In the genomic region with DNA sequence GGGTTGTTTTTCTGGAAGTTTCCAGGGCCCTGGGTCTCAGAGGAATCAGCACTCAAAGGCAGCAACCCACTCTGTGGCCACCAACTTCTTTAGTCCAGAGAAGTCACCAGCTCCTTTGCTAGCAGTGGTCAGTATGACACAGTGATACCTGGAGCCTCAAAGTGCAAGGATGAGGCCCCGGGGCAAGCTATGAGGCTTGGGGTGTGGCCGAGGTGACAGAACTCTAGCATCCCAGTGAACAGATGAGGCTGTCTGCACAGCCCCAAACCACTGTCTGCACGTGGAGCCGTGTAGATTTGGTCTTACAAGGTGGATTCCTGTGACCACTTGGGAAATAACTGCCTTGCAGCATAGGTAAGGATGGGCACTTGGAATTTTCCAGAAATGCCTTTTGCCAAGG, we compare ENCODE assay signal across 40 cellular contexts. TPM values are rescaled to one million over a fixed set of nuclear protein-coding genes. Genes with fewer than 3 reads are reported as not detected.
"Had no signal": no experiment of that assay in that cellular context is flagged by ENCODE, and none has a peak within 500 bp of the region (broad histone marks: within the 10 kb centered on the region; RNA-seq: fewer than 3 reads in every experiment).

No MANE protein-coding gene starts in this region.

- DNase-seq: activated effector memory CD4-positive, alpha-beta T cell treated with Interleukin-2 at 50 U/mL for 16 hours; activated gamma-delta T cell; activated gamma-delta T cell treated with Interleukin-2 at 50 U/mL for 16 hours; activated naive CD4-positive, alpha-beta T cell; activated naive CD4-positive, alpha-beta T cell treated with anti-CD3 and anti-CD28 coated beads for 36 hours; activated naive CD4-positive, alpha-beta T cell treated with anti-CD3 and anti-CD28 coated beads, Interleukin-2, amount 10 ng/mL, durations not matched to agents 7 days and 5 days; activated naive CD4-positive, alpha-beta T cell treated with anti-CD3 and anti-CD28 coated beads, Interleukin-2, amount 50 U/mL, for 16 hours; activated naive CD4-positive, alpha-beta T cell treated with Interleukin-2 at 50 U/mL for 16 hours; activated naive CD8-positive, alpha-beta T cell treated with anti-CD3 and anti-CD28 coated beads for 36 hours; activated naive CD8-positive, alpha-beta T cell treated with anti-CD3 and anti-CD28 coated beads, Interleukin-2, amount 10 ng/mL, durations not matched to agents 7 days and 5 days; activated naive CD8-positive, alpha-beta T cell treated with anti-CD3 and anti-CD28 coated beads, Interleukin-2, amount 50 U/mL, for 24 hours; activated T-cell treated with anti-CD3 and anti-CD28 coated beads, Interleukin-2, amount 50 U/mL, for 1 hour; activated T-cell treated with anti-CD3 and anti-CD28 coated beads, Interleukin-2, amount 50 U/mL, for 24 hours; activated T-cell treated with anti-CD3 and anti-CD28 coated beads, Interleukin-2, amount 50 U/mL, for 4 hours; activated T-cell treated with anti-CD3 and anti-CD28 coated beads, Interleukin-2, amount 50 U/mL, for 48 hours; activated T-cell treated with anti-CD3 and anti-CD28 coated beads, Interleukin-2, amount 50 U/mL, for 72 hours; adrenal gland; amniotic stem cell; amygdala; anterior cingulate cortex; aorta; body of pancreas; brain microvascular endothelial cell; caudate nucleus; central memory CD4-positive, alpha-beta T cell; cerebellar nuclear complex had no signal

- H3K9me3 Mint-ChIP-seq: activated naive CD4-positive, alpha-beta T cell treated with anti-CD3 and anti-CD28 coated beads for 36 hours; activated naive CD4-positive, alpha-beta T cell treated with anti-CD3 and anti-CD28 coated beads, Interleukin-2, amount 10 ng/mL, durations not matched to agents 7 days and 5 days; activated naive CD4-positive, alpha-beta T cell treated with anti-CD3 and anti-CD28 coated beads, Interleukin-2, amount 50 U/mL, for 24 hours; activated naive CD4-positive, alpha-beta T cell treated with anti-CD3 and anti-CD28 coated beads, Interleukin-2, amount 50 U/mL, for 72 hours; activated naive CD8-positive, alpha-beta T cell treated with anti-CD3 and anti-CD28 coated beads for 36 hours; activated naive CD8-positive, alpha-beta T cell treated with anti-CD3 and anti-CD28 coated beads, Interleukin-2, amount 10 ng/mL, durations not matched to agents 7 days and 5 days; activated naive CD8-positive, alpha-beta T cell treated with anti-CD3 and anti-CD28 coated beads, Interleukin-2, amount 50 U/mL, for 24 hours; activated T-cell treated with anti-CD3 and anti-CD28 coated beads, Interleukin-2, amount 50 U/mL, for 24 hours; activated T-cell treated with anti-CD3 and anti-CD28 coated beads, Interleukin-2, amount 50 U/mL, for 4 hours; activated T-cell treated with anti-CD3 and anti-CD28 coated beads, Interleukin-2, amount 50 U/mL, for 72 hours; activated T-helper 1 cell treated with anti-CD3 and anti-CD28 coated beads, Interleukin-12 subunit alpha, Interleukin-12 subunit beta, Interleukin-2, Interleukin-4 antibody, amounts not matched to agents 30 ng/mL and 10 ng/mL and 1 ng/mL, durations not matched to agents 14 hours and 24 hours and 36 hours; activated T-helper 17 cell treated with anti-CD3 and anti-CD28 coated beads, Interleukin-2, amount 50 U/mL, for 72 hours; activated T-helper 2 cell treated with anti-CD3 and anti-CD28 coated beads, Interferon-gamma antibody, Interleukin-2, Interleukin-4, amounts not matched to agents 10 μg/mL and 5 μg/mL and 100 μg/mL, durations not matched to agents 14 hours and 24 hours and 36 hours; brain; central memory CD8-positive, alpha-beta T cell had no signal

- H3K27ac Mint-ChIP-seq: activated naive CD4-positive, alpha-beta T cell treated with anti-CD3 and anti-CD28 coated beads for 36 hours; activated naive CD4-positive, alpha-beta T cell treated with anti-CD3 and anti-CD28 coated beads, Interleukin-2, amount 10 ng/mL, durations not matched to agents 7 days and 5 days; activated naive CD4-positive, alpha-beta T cell treated with anti-CD3 and anti-CD28 coated beads, Interleukin-2, amount 50 U/mL, for 24 hours; activated naive CD4-positive, alpha-beta T cell treated with anti-CD3 and anti-CD28 coated beads, Interleukin-2, amount 50 U/mL, for 72 hours; activated naive CD8-positive, alpha-beta T cell; activated naive CD8-positive, alpha-beta T cell treated with anti-CD3 and anti-CD28 coated beads for 36 hours; activated naive CD8-positive, alpha-beta T cell treated with anti-CD3 and anti-CD28 coated beads, Interleukin-2, amount 10 ng/mL, durations not matched to agents 7 days and 5 days; activated naive CD8-positive, alpha-beta T cell treated with anti-CD3 and anti-CD28 coated beads, Interleukin-2, amount 50 U/mL, for 24 hours; activated T-cell treated with anti-CD3 and anti-CD28 coated beads, Interleukin-2, amount 50 U/mL, for 24 hours; activated T-cell treated with anti-CD3 and anti-CD28 coated beads, Interleukin-2, amount 50 U/mL, for 72 hours; activated T-helper 1 cell treated with anti-CD3 and anti-CD28 coated beads, Interleukin-12 subunit alpha, Interleukin-12 subunit beta, Interleukin-2, Interleukin-4 antibody, amounts not matched to agents 30 ng/mL and 10 ng/mL and 1 ng/mL, durations not matched to agents 14 hours and 24 hours and 36 hours; activated T-helper 17 cell treated with anti-CD3 and anti-CD28 coated beads, Interleukin-2, amount 50 U/mL, for 72 hours; activated T-helper 2 cell treated with anti-CD3 and anti-CD28 coated beads, Interferon-gamma antibody, Interleukin-2, Interleukin-4, amounts not matched to agents 10 μg/mL and 5 μg/mL and 100 μg/mL, durations not matched to agents 14 hours and 24 hours and 36 hours; brain had no signal

- H3K27me3 ChIP-seq: adrenal gland, ascending aorta, body of pancreas, brain microvascular endothelial cell, breast epithelium, cardiac muscle cell had no signal

- H3K36me3 ChIP-seq: adrenal gland, ascending aorta, brain microvascular endothelial cell, breast epithelium, cardiac muscle cell had no signal

- H3K27me3 Mint-ChIP-seq: activated naive CD4-positive, alpha-beta T cell treated with anti-CD3 and anti-CD28 coated beads, Interleukin-2, amount 10 ng/mL, durations not matched to agents 7 days and 5 days; activated naive CD8-positive, alpha-beta T cell treated with anti-CD3 and anti-CD28 coated beads for 36 hours; activated naive CD8-positive, alpha-beta T cell treated with anti-CD3 and anti-CD28 coated beads, Interleukin-2, amount 10 ng/mL, durations not matched to agents 7 days and 5 days; activated naive CD8-positive, alpha-beta T cell treated with anti-CD3 and anti-CD28 coated beads, Interleukin-2, amount 50 U/mL, for 24 hours; activated T-cell treated with anti-CD3 and anti-CD28 coated beads, Interleukin-2, amount 50 U/mL, for 24 hours had no signal

- H3K4me1 ChIP-seq: adrenal gland, ascending aorta, body of pancreas, breast epithelium had no signal

- H3K36me3 Mint-ChIP-seq: activated naive CD4-positive, alpha-beta T cell treated with anti-CD3 and anti-CD28 coated beads, Interleukin-2, amount 10 ng/mL, durations not matched to agents 7 days and 5 days; activated naive CD4-positive, alpha-beta T cell treated with anti-CD3 and anti-CD28 coated beads, Interleukin-2, amount 50 U/mL, for 24 hours; activated naive CD4-positive, alpha-beta T cell treated with anti-CD3 and anti-CD28 coated beads, Interleukin-2, amount 50 U/mL, for 72 hours; activated naive CD8-positive, alpha-beta T cell; activated naive CD8-positive, alpha-beta T cell treated with anti-CD3 and anti-CD28 coated beads for 36 hours; activated naive CD8-positive, alpha-beta T cell treated with anti-CD3 and anti-CD28 coated beads, Interleukin-2, amount 10 ng/mL, durations not matched to agents 7 days and 5 days; brain had no signal

- H3K4me3 ChIP-seq: adrenal gland, ascending aorta, body of pancreas, breast epithelium, cardiac muscle cell had no signal

- H3K4me1 Mint-ChIP-seq: activated naive CD4-positive, alpha-beta T cell treated with anti-CD3 and anti-CD28 coated beads, Interleukin-2, amount 10 ng/mL, durations not matched to agents 7 days and 5 days; activated naive CD4-positive, alpha-beta T cell treated with anti-CD3 and anti-CD28 coated beads, Interleukin-2, amount 50 U/mL, for 24 hours; activated naive CD8-positive, alpha-beta T cell treated with anti-CD3 and anti-CD28 coated beads for 36 hours; activated naive CD8-positive, alpha-beta T cell treated with anti-CD3 and anti-CD28 coated beads, Interleukin-2, amount 10 ng/mL, durations not matched to agents 7 days and 5 days; activated naive CD8-positive, alpha-beta T cell treated with anti-CD3 and anti-CD28 coated beads, Interleukin-2, amount 50 U/mL, for 24 hours; activated T-helper 17 cell treated with anti-CD3 and anti-CD28 coated beads, Interleukin-2, amount 50 U/mL, for 72 hours; brain; central memory CD8-positive, alpha-beta T cell had no signal

- H3K9me3 ChIP-seq: adrenal gland, ascending aorta, body of pancreas, breast epithelium had no signal

- H3K27ac ChIP-seq: adrenal gland, ascending aorta, body of pancreas, brain microvascular endothelial cell, breast epithelium, cardiac muscle cell had no signal

- H3K4me3 Mint-ChIP-seq: activated naive CD4-positive, alpha-beta T cell treated with anti-CD3 and anti-CD28 coated beads for 36 hours; activated naive CD4-positive, alpha-beta T cell treated with anti-CD3 and anti-CD28 coated beads, Interleukin-2, amount 10 ng/mL, durations not matched to agents 7 days and 5 days; activated naive CD4-positive, alpha-beta T cell treated with anti-CD3 and anti-CD28 coated beads, Interleukin-2, amount 50 U/mL, for 24 hours; activated naive CD8-positive, alpha-beta T cell; activated naive CD8-positive, alpha-beta T cell treated with anti-CD3 and anti-CD28 coated beads for 36 hours; activated naive CD8-positive, alpha-beta T cell treated with anti-CD3 and anti-CD28 coated beads, Interleukin-2, amount 10 ng/mL, durations not matched to agents 7 days and 5 days; activated naive CD8-positive, alpha-beta T cell treated with anti-CD3 and anti-CD28 coated beads, Interleukin-2, amount 50 U/mL, for 24 hours; activated T-cell treated with anti-CD3 and anti-CD28 coated beads, Interleukin-2, amount 50 U/mL, for 24 hours; activated T-cell treated with anti-CD3 and anti-CD28 coated beads, Interleukin-2, amount 50 U/mL, for 4 hours; activated T-cell treated with anti-CD3 and anti-CD28 coated beads, Interleukin-2, amount 50 U/mL, for 72 hours; activated T-helper 1 cell treated with anti-CD3 and anti-CD28 coated beads, Interleukin-12 subunit alpha, Interleukin-12 subunit beta, Interleukin-2, Interleukin-4 antibody, amounts not matched to agents 30 ng/mL and 10 ng/mL and 1 ng/mL, durations not matched to agents 14 hours and 24 hours and 36 hours; activated T-helper 17 cell treated with anti-CD3 and anti-CD28 coated beads, Interleukin-2, amount 50 U/mL, for 72 hours; brain; central memory CD8-positive, alpha-beta T cell had no signal

- ATAC-seq: activated naive CD4-positive, alpha-beta T cell treated with anti-CD3 and anti-CD28 coated beads, Interleukin-2, amount 50 U/mL, for 72 hours; activated naive CD8-positive, alpha-beta T cell treated with anti-CD3 and anti-CD28 coated beads, Interleukin-2, amount 50 U/mL, for 24 hours; activated T-cell treated with anti-CD3 and anti-CD28 coated beads, Interleukin-2, amount 50 U/mL, for 4 hours; activated T-cell treated with anti-CD3 and anti-CD28 coated beads, Interleukin-2, amount 50 U/mL, for 72 hours; activated T-helper 17 cell treated with anti-CD3 and anti-CD28 coated beads, Interleukin-2, amount 50 U/mL, for 72 hours; body of pancreas had no signal

RNA-seq across cellular contexts. Expression of gene TEKT5, which starts 24.9 kb away (rescaled TPM):
- total RNA-seq: activated naive CD4-positive, alpha-beta T cell treated with anti-CD3 and anti-CD28 coated beads, Interleukin-2, amount 50 U/mL, for 72 hours; activated naive CD8-positive, alpha-beta T cell treated with anti-CD3 and anti-CD28 coated beads for 36 hours; activated naive CD8-positive, alpha-beta T cell treated with anti-CD3 and anti-CD28 coated beads, Interleukin-2, amount 10 ng/mL, durations not matched to agents 7 days and 5 days; activated T-cell treated with anti-CD3 and anti-CD28 coated beads, Interleukin-2, amount 50 U/mL, for 4 hours; activated T-helper 1 cell treated with anti-CD3 and anti-CD28 coated beads, Interleukin-12 subunit alpha, Interleukin-12 subunit beta, Interleukin-2, Interleukin-4 antibody, amounts not matched to agents 30 ng/mL and 10 ng/mL and 1 ng/mL, durations not matched to agents 14 hours and 24 hours and 36 hours; activated T-helper 2 cell treated with anti-CD3 and anti-CD28 coated beads, Interferon-gamma antibody, Interleukin-2, Interleukin-4, amounts not matched to agents 10 μg/mL and 5 μg/mL and 100 μg/mL, durations not matched to agents 14 hours and 24 hours and 36 hours; ascending aorta; astrocyte; body of pancreas; breast epithelium; cerebellum; chondrocyte had no signal
